2 cellular contexts compared by ENCODE assay signal in the genomic region with DNA sequence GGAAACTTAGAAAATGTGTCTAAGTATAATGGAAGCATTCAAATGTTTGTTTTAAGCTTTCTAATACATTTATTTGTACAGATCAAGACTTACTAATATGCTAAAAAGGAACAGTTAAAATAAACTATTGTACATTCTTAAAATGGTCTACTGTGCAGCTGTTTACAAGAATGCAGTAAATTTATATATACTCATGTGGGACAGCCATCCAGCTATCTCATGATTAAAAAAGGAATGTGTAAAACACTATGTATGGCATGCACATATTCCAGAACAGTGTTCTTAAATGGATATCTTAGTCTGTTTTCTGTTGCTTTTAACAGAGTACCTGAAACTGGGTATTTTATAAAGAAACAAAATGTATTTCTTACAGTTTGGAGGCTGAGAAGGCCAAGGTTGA.
TF ChIP-seq lines count a peak whose summit lies in the region.

No MANE protein-coding gene starts in this region.

TF ChIP-seq in IMR-90, 13 proteins besides CTCF, POLR2A, EP300 and RAD21:
- no peak for TF ChIP-seq FOS (IDR thresholded peaks at IDR 0.05; ENCODE audit: low read depth, low read length)
- TF ChIP-seq CEBPB (IDR thresholded peaks at IDR 0.05; ENCODE audit: low read depth, low read length): no peak
- TF ChIP-seq MAFK (IDR thresholded peaks at IDR 0.05; ENCODE audit: low read depth, low read length): no peak
- TF ChIP-seq RFX5 (IDR thresholded peaks at IDR 0.05; ENCODE audit: low read depth, low read length): no peak
- no peak; the same call in 1 of the 2 replicates for TF ChIP-seq BHLHE40 (IDR thresholded peaks at IDR 0.05; ENCODE audit: low read depth, low read length)
- TF ChIP-seq SMC3 (IDR thresholded peaks at IDR 0.05; ENCODE audit: low read depth, low read length): no peak
- no peak for TF ChIP-seq MAZ (IDR thresholded peaks at IDR 0.05; ENCODE audit: borderline replicate concordance, low read depth, low read length)
- no peak for TF ChIP-seq CHD1 (IDR thresholded peaks at IDR 0.05; ENCODE audit: low read depth, low read length)
- TF ChIP-seq, protein P1, sequence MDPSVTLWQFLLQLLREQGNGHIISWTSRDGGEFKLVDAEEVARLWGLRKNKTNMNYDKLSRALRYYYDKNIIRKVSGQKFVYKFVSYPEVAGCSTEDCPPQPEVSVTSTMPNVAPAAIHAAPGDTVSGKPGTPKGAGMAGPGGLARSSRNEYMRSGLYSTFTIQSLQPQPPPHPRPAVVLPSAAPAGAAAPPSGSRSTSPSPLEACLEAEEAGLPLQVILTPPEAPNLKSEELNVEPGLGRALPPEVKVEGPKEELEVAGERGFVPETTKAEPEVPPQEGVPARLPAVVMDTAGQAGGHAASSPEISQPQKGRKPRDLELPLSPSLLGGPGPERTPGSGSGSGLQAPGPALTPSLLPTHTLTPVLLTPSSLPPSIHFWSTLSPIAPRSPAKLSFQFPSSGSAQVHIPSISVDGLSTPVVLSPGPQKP (IDR thresholded peaks at IDR 0.05; ENCODE audit: borderline replicate concordance, low read depth, low read length): no peak
- TF ChIP-seq, protein P2, sequence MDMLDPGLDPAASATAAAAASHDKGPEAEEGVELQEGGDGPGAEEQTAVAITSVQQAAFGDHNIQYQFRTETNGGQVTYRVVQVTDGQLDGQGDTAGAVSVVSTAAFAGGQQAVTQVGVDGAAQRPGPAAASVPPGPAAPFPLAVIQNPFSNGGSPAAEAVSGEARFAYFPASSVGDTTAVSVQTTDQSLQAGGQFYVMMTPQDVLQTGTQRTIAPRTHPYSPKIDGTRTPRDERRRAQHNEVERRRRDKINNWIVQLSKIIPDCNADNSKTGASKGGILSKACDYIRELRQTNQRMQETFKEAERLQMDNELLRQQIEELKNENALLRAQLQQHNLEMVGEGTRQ (IDR thresholded peaks at IDR 0.05; ENCODE audit: low read depth, low read length): no peak
- no peak for TF ChIP-seq MXI1 (IDR thresholded peaks at IDR 0.05; ENCODE audit: borderline replicate concordance, low read depth, low read length)
- no peak for TF ChIP-seq NFE2L2 (IDR thresholded peaks at IDR 0.05; ENCODE audit: low read depth, low read length)
- TF ChIP-seq RCOR1 (IDR thresholded peaks at IDR 0.05; ENCODE audit: insufficient replicate concordance, low read length): no peak

TF ChIP-seq in endothelial cell of umbilical vein, 7 proteins besides CTCF, POLR2A, EP300 and RAD21:
- TF ChIP-seq EZH2 (IDR thresholded peaks at IDR 0.05; ENCODE audit: borderline replicate concordance, low read depth, low read length, severe bottlenecking) (no peak), MYC (IDR thresholded peaks at IDR 0.05; ENCODE audit: low read depth, low read length) (no peak), GATA2 (IDR thresholded peaks at IDR 0.05; ENCODE audit: insufficient read depth, insufficient read length, low read depth, low read length) (no peak), FOS (IDR thresholded peaks at IDR 0.05; ENCODE audit: borderline replicate concordance, insufficient read depth, low read length) (no peak), POLR2AphosphoS5 (IDR thresholded peaks at IDR 0.05; ENCODE audit: insufficient read depth, low read depth, low read length) (no peak), JUN (IDR thresholded peaks at IDR 0.05; ENCODE audit: borderline replicate concordance, insufficient read depth, insufficient read length, low read depth) (no peak)
- TF ChIP-seq, protein P3, sequence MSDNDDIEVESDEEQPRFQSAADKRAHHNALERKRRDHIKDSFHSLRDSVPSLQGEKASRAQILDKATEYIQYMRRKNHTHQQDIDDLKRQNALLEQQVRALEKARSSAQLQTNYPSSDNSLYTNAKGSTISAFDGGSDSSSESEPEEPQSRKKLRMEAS (IDR thresholded peaks at IDR 0.05; ENCODE audit: insufficient read depth, insufficient read length): no peak
